27 cellular contexts compared by ENCODE assay signal in the genomic region with DNA sequence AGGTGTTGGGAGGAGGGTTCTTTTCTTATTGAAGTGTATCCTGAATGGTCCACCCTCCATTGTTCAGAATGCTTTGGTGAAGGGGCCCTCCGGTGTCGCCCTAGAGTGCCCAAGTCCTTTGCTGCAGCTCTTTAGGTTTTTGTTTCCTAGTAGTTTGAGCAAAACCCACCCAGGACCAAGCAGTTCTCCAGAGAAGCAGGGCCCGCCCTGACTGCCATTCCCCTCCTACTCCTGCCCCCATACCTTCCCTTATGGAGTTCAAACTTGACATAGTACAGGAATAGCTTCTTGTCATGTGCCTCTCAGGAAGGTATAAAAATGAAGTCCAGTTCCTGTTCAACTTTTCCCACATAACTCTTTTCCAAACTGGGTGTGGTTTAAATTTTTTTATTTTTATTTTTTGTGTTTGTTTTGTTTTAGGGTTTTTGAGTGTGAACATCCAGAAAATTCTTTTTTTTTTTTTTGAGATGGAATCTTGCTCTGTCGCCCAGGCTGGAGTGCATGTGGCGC. TPM values are rescaled to one million over a fixed set of nuclear protein-coding genes. Genes with fewer than 3 reads are reported as not detected.
A peak's percentile ranks its signal among the peaks of the same experiment; 100 is the strongest.
DNase-seq lines count a peak whose midpoint lies in the region; ATAC-seq, FAIRE-seq and TF ChIP-seq lines count a peak whose summit lies in the region.
"Had no signal": no experiment of that assay in that cellular context is flagged by ENCODE, and none has a peak within 500 bp of the region (broad histone marks: within the 10 kb centered on the region; RNA-seq: fewer than 3 reads in every experiment).

No MANE protein-coding gene starts in this region.

- H3K4me2 ChIP-seq in BLaER1 treated with 17β-estradiol and CSF1 and Interleukin-3, amounts not matched to agents 10 nM and 100 nM = peak overlapping the region in 6 of 11 experiments; percentile 2 to 96 (median 62); a peak in 11 of 22 replicates
- no peak overlapping the region for H3K4me2 ChIP-seq in endothelial cell of umbilical vein (ENCODE audit: insufficient read depth, low read length)
- H3K4me2 ChIP-seq: smooth muscle cell had no signal

- DNase-seq in endothelial cell of umbilical vein (ENCODE audit: low read depth, low spot score) (peak; percentile 18), putamen (ENCODE audit: low spot score) (peak; percentile 77), GM19238 (ENCODE audit: insufficient read length, low spot score) (no peak), progenitor cell of endocrine pancreas (ENCODE audit: low spot score, unreplicated experiment) (no peak), COLO668 (lab: John Stamatoyannopoulos, UW; ENCODE audit: unreplicated experiment) (no peak)
- DNase-seq: activated B cell treated with CpG ODN at 0.5 μM for 24 hours; activated naive CD4-positive, alpha-beta T cell treated with anti-CD3 and anti-CD28 coated beads for 36 hours; brain microvascular endothelial cell; CD4-positive, alpha-beta T cell; GM23248; HFFc6; naive thymus-derived CD8-positive, alpha-beta T cell; NCI-H1092 treated with DMSO at 0.1 percent for 48 hours; NCI-H187; Peyer's patch; stimulated activated CD4-positive, alpha-beta T cell treated with anti-CD3 and anti-CD28 coated beads, Interleukin-2, amount 100 ng/mL, for 24 hours; substantia nigra; T1000; uterus had no signal

- ATAC-seq in GM19324 (IDR thresholded peaks at IDR 0.05; ENCODE audit: low FRiP score, unreplicated experiment) = no peak
- ATAC-seq: naive thymus-derived CD8-positive, alpha-beta T cell had no signal

- H3K27ac ChIP-seq in BLaER1 treated with 17β-estradiol and CSF1 and Interleukin-3, amounts not matched to agents 10 nM and 100 nM = no peak overlapping the region
- H3K27ac ChIP-seq in VCaP = peak overlapping the region; percentile 87; the same call in 1 of the 2 replicates
- no peak overlapping the region for H3K27ac ChIP-seq in endothelial cell of umbilical vein (ENCODE audit: insufficient read depth, low read depth, low read length)
- H3K27ac ChIP-seq: brain microvascular endothelial cell, GM23248, Peyer's patch had no signal

- no peaks in the 10 kb centered on the region for H3K27me3 Mint-ChIP-seq in progenitor cell of endocrine pancreas
- H3K27me3 Mint-ChIP-seq: CD4-positive, alpha-beta T cell had no signal

- peak overlapping the region in 2 of 10 experiments; percentile 4 to 26; a peak in 1 of 20 replicates for H3K4me3 ChIP-seq in BLaER1 treated with 17β-estradiol and CSF1 and Interleukin-3, amounts not matched to agents 10 nM and 100 nM
- H3K4me3 ChIP-seq in endothelial cell of umbilical vein (replicated peaks in 1 of 3; ENCODE audit: insufficient read depth in 1 of 3, low read depth in 1 of 3, low read length in 3 of 3) = no peak overlapping the region
- H3K4me3 ChIP-seq: GM23248, Peyer's patch, smooth muscle cell, uterus had no signal

- H2AFZ ChIP-seq in endothelial cell of umbilical vein (ENCODE audit: low read depth, low read length) = no peak overlapping the region
- H2AFZ ChIP-seq: GM23248 had no signal

- no peak overlapping the region for H3K4me3 Mint-ChIP-seq in progenitor cell of endocrine pancreas (ENCODE audit: low read depth)
- H3K4me3 Mint-ChIP-seq: activated B cell treated with CpG ODN at 0.5 μM for 24 hours; activated naive CD4-positive, alpha-beta T cell treated with anti-CD3 and anti-CD28 coated beads for 36 hours; CD4-positive, alpha-beta T cell; HFFc6; naive thymus-derived CD8-positive, alpha-beta T cell had no signal

- H3K4me1 ChIP-seq in BLaER1 treated with 17β-estradiol and CSF1 and Interleukin-3, amounts not matched to agents 10 nM and 100 nM = peaks cover 37 to 88% (median 50%) of the 10 kb centered on the region in 10 experiments
- peaks cover 43% of the 10 kb centered on the region for H3K4me1 ChIP-seq in endothelial cell of umbilical vein (ENCODE audit: control insufficient read depth, extremely low read depth, insufficient read depth, low read length)
- H3K4me1 ChIP-seq: uterus had no signal

- TF ChIP-seq POLR2A in endothelial cell of umbilical vein (IDR thresholded peaks at IDR 0.05; ENCODE audit: low read depth, low read length) = no peak

- H3K27me3 ChIP-seq in BLaER1 treated with 17β-estradiol and CSF1 and Interleukin-3, amounts not matched to agents 10 nM and 100 nM = peaks cover 5 to 49% (median 39%) of the 10 kb centered on the region in 11 experiments; a peak in 21 of 22 replicates
- H3K27me3 ChIP-seq in endothelial cell of umbilical vein (ENCODE audit: control insufficient read depth in 2 of 2, insufficient read depth in 2 of 2, low read length in 2 of 2) = no peaks in the 10 kb centered on the region
- H3K27me3 ChIP-seq: adrenal gland, Peyer's patch, uterus had no signal

- H3K9me3 Mint-ChIP-seq in progenitor cell of endocrine pancreas (ENCODE audit: low read depth) = no peaks in the 10 kb centered on the region
- H3K9me3 Mint-ChIP-seq: activated B cell treated with CpG ODN at 0.5 μM for 24 hours; activated naive CD4-positive, alpha-beta T cell treated with anti-CD3 and anti-CD28 coated beads for 36 hours; CD4-positive, alpha-beta T cell; HFFc6 had no signal

- no peak for TF ChIP-seq CTCF in VCaP (conservative IDR thresholded peaks at IDR 0.05)
- TF ChIP-seq CTCF in endothelial cell of umbilical vein (IDR thresholded peaks at IDR 0.05; ENCODE audit: extremely low read depth in 1 of 2, insufficient read depth in 1 of 2, low read depth in 1 of 2, low read length in 2 of 2) = no peak
- no peak for TF ChIP-seq CTCF in progenitor cell of endocrine pancreas (IDR thresholded peaks at IDR 0.05; ENCODE audit: unreplicated experiment)

- POLR2A ChIA-PET in endothelial cell of umbilical vein (lab: Charles Lee) = no interaction called here

- CTCF ChIA-PET in endothelial cell of umbilical vein (lab: Charles Lee) = interaction anchor here (1.6 to 1.7 kb wide), 2 partner anchors 15 to 128 kb away, joined by 5 read pairs; no protein-coding TSS in a partner anchor

- H3K36me3 Mint-ChIP-seq in progenitor cell of endocrine pancreas (ENCODE audit: insufficient read depth) = no peaks in the 10 kb centered on the region
- H3K36me3 Mint-ChIP-seq: naive thymus-derived CD8-positive, alpha-beta T cell had no signal

- dilution Hi-C loops in endothelial cell of umbilical vein (cut with MboI; ENCODE audit: extremely low pct_ligation_motif_present, low sequenced_read_pairs) = no loop called here

- no peaks in the 10 kb centered on the region for H3K9me1 ChIP-seq in endothelial cell of umbilical vein (replicated peaks; ENCODE audit: control insufficient read depth, extremely low read depth, insufficient read depth, low read length)

- intact Hi-C loops in endothelial cell of umbilical vein (cut with micrococcal nuclease) = no loop called here

- no TSS peak for BruUV-seq in endothelial cell of umbilical vein (replicated peaks; lab: Mats Ljungman, UMichigan)

- 0 out of 22 replicates have a peak, but pooled peaks cover 0 to 3% (median 0%) of the 10 kb centered on the region in 11 experiments for H3K9me3 ChIP-seq in BLaER1 treated with 17β-estradiol and CSF1 and Interleukin-3, amounts not matched to agents 10 nM and 100 nM (replicated peaks in 1 of 11)
- no peaks in the 10 kb centered on the region for H3K9me3 ChIP-seq in endothelial cell of umbilical vein (replicated peaks; ENCODE audit: control insufficient read depth, insufficient read depth, low read length)
- H3K9me3 ChIP-seq: adrenal gland, Peyer's patch, uterus had no signal

- peaks cover 62% of the 10 kb centered on the region for H3K79me2 ChIP-seq in endothelial cell of umbilical vein (ENCODE audit: control insufficient read depth, insufficient read depth, low read length)

- H4K20me1 ChIP-seq in BLaER1 treated with 17β-estradiol and CSF1 and Interleukin-3, amounts not matched to agents 10 nM and 100 nM = peaks cover 2 to 99% (median 14%) of the 10 kb centered on the region in 11 experiments; a peak in 15 of 22 replicates
- H4K20me1 ChIP-seq in endothelial cell of umbilical vein (replicated peaks; ENCODE audit: control insufficient read depth, extremely low read depth, insufficient read depth, low read length) = no peaks in the 10 kb centered on the region

- no peak overlapping the region for H3K27ac Mint-ChIP-seq in progenitor cell of endocrine pancreas
- H3K27ac Mint-ChIP-seq: activated B cell treated with CpG ODN at 0.5 μM for 24 hours; activated naive CD4-positive, alpha-beta T cell treated with anti-CD3 and anti-CD28 coated beads for 36 hours; CD4-positive, alpha-beta T cell; HFFc6; naive thymus-derived CD8-positive, alpha-beta T cell had no signal

- H3K4me1 Mint-ChIP-seq in progenitor cell of endocrine pancreas (ENCODE audit: low read depth) = peaks cover 48% of the 10 kb centered on the region

- no peak for FAIRE-seq in endothelial cell of umbilical vein (lab: Jason Lieb, UNC)
- FAIRE-seq: colon, frontal cortex, GM18507 had no signal

- 0 out of 22 replicates have a peak overlapping the region, but pooled peaks of 1 of the 11 experiments have one; percentile 11 for H3K9ac ChIP-seq in BLaER1 treated with 17β-estradiol and CSF1 and Interleukin-3, amounts not matched to agents 10 nM and 100 nM
- no peak overlapping the region for H3K9ac ChIP-seq in endothelial cell of umbilical vein (replicated peaks; ENCODE audit: extremely low read depth, insufficient read depth, low read length)
- H3K9ac ChIP-seq: GM23248 had no signal

- H3K36me3 ChIP-seq in BLaER1 treated with 17β-estradiol and CSF1 and Interleukin-3, amounts not matched to agents 10 nM and 100 nM = peaks cover 0 to 42% (median 0%) of the 10 kb centered on the region in 11 experiments; a peak in 5 of 22 replicates
- peaks cover 0 to 2% of the 10 kb centered on the region in 2 experiments for H3K36me3 ChIP-seq in endothelial cell of umbilical vein (ENCODE audit: control insufficient read depth in 2 of 2, extremely low read depth in 1 of 2, insufficient read depth in 2 of 2, low read length in 2 of 2)
- H3K36me3 ChIP-seq: brain microvascular endothelial cell, Peyer's patch, uterus had no signal

RNA-seq across cellular contexts. Expression of a gene that starts 5.6 kb away (rescaled TPM):
- total RNA-seq in endothelial cell of umbilical vein (37.3 TPM in 2 replicates), progenitor cell of endocrine pancreas (20.1 and 20.7 TPM in 2 replicates)
- 38.6 and 39.6 TPM in 2 replicates for polyA plus RNA-seq in endothelial cell of umbilical vein
- polyA plus RNA-seq in endothelial cell of umbilical vein (2011; cell fraction: cytosol; rRNA removed) = 25.8 and 31.1 TPM in 2 replicates
- 113 and 116 TPM in 2 replicates for polyA plus RNA-seq in endothelial cell of umbilical vein (2011; cell fraction: nucleus; rRNA removed)
- polyA plus RNA-seq in endothelial cell of umbilical vein (2012) = 18.1 and 27.2 TPM in 2 replicates
- polyA minus RNA-seq in endothelial cell of umbilical vein = 53.1 and 66.4 TPM in 2 replicates
- polyA minus RNA-seq in endothelial cell of umbilical vein (2011; cell fraction: cytosol; rRNA and poly(A)+ RNA removed) = not detected
- 53.2 and 69.2 TPM in 2 replicates for polyA minus RNA-seq in endothelial cell of umbilical vein (2011; cell fraction: nucleus; rRNA and poly(A)+ RNA removed)
- total RNA-seq: activated B cell treated with CpG ODN at 0.5 μM for 24 hours, HFFc6 had no signal
- polyA plus RNA-seq: GM23248; naive thymus-derived CD8-positive, alpha-beta T cell had no signal

RNA-seq across cellular contexts. Expression of a gene that starts 20.0 kb away (rescaled TPM):
- total RNA-seq in endothelial cell of umbilical vein (58.3 and 61.5 TPM in 2 replicates), progenitor cell of endocrine pancreas (54.9 and 61.5 TPM in 2 replicates)
- polyA plus RNA-seq in endothelial cell of umbilical vein = 18.9 and 21.9 TPM in 2 replicates
- polyA plus RNA-seq in endothelial cell of umbilical vein (2011; cell fraction: cytosol; rRNA removed) = 17.6 and 18.7 TPM in 2 replicates
- polyA plus RNA-seq in endothelial cell of umbilical vein (2011; cell fraction: nucleus; rRNA removed) = 35.9 and 50.6 TPM in 2 replicates
- 20.1 and 27.6 TPM in 2 replicates for polyA plus RNA-seq in endothelial cell of umbilical vein (2012)
- polyA minus RNA-seq in endothelial cell of umbilical vein = 77.9 and 87.2 TPM in 2 replicates
- 39.4 TPM for polyA minus RNA-seq in endothelial cell of umbilical vein (2011; cell fraction: cytosol; rRNA and poly(A)+ RNA removed)
- polyA minus RNA-seq in endothelial cell of umbilical vein (2011; cell fraction: nucleus; rRNA and poly(A)+ RNA removed) = 107 and 121 TPM in 2 replicates

Comparison
In these comparisons a context has a peak if more than half of its experiments do, and no peak if none do; other contexts are left out.
1. DNase-seq: peak in endothelial cell of umbilical vein (single experiment) and putamen (single experiment); none in GM19238 (single experiment), progenitor cell of endocrine pancreas (single experiment) and COLO668 (single experiment).